Comparison of ENCODE assay signal across 2 cellular contexts in genomic region chr12:109753959-109754358, GRCh38.
TF ChIP-seq lines count a peak whose summit lies in the region.

No MANE protein-coding gene starts in this region.

TF ChIP-seq in SK-N-SH, 30 proteins besides CTCF, POLR2A, EP300 and RAD21 (continued from another document):
- TF ChIP-seq IRF3 (IDR thresholded peaks at IDR 0.05; ENCODE audit: low read depth, low read length) = no peak
- TF ChIP-seq YY1 (IDR thresholded peaks at IDR 0.05; ENCODE audit: low read depth) = no peak
- TF ChIP-seq FOXM1 (IDR thresholded peaks at IDR 0.05; ENCODE audit: low read depth) = no peak
- no peak for TF ChIP-seq RFX5 (IDR thresholded peaks at IDR 0.05; ENCODE audit: low read length)
- TF ChIP-seq ELF1 (IDR thresholded peaks at IDR 0.05) = no peak
- TF ChIP-seq MXI1 (IDR thresholded peaks at IDR 0.05; ENCODE audit: low read depth, low read length) = no peak
TF ChIP-seq in SK-N-SH: peak in this region for 0.

TF ChIP-seq in SK-N-SH treated with all-trans-retinoic acid at 6 μM for 48 hours, 23 proteins besides CTCF, POLR2A, EP300 and RAD21 (continued from another document):
- TF ChIP-seq, protein P1, sequence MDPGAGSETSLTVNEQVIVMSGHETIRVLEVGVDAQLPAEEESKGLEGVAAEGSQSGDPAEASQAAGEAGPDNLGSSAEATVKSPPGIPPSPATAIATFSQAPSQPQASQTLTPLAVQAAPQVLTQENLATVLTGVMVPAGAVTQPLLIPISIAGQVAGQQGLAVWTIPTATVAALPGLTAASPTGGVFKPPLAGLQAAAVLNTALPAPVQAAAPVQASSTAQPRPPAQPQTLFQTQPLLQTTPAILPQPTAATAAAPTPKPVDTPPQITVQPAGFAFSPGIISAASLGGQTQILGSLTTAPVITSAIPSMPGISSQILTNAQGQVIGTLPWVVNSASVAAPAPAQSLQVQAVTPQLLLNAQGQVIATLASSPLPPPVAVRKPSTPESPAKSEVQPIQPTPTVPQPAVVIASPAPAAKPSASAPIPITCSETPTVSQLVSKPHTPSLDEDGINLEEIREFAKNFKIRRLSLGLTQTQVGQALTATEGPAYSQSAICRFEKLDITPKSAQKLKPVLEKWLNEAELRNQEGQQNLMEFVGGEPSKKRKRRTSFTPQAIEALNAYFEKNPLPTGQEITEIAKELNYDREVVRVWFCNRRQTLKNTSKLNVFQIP (CRISPR knock-in tag; IDR thresholded peaks at IDR 0.05; ENCODE audit: borderline replicate concordance, low read depth) = no peak
TF ChIP-seq in SK-N-SH treated with all-trans-retinoic acid at 6 μM for 48 hours: peak in this region for 0.
